8 cellular contexts compared by ENCODE assay signal in genomic region chr1:45585110-45585426, GRCh38. TPM values are rescaled to one million over a fixed set of nuclear protein-coding genes. Genes with fewer than 3 reads are reported as not detected.
A peak's percentile ranks its signal among the peaks of the same experiment; 100 is the strongest.
DNase-seq lines count a peak whose midpoint lies in the region; ATAC-seq and TF ChIP-seq lines count a peak whose summit lies in the region.

No MANE protein-coding gene starts in this region.

- H3K9me3 ChIP-seq in AG04450 (ENCODE audit: control insufficient read depth, insufficient read depth, low read length) (peaks cover 5% of the 10 kb centered on the region; the same call in 1 of the 2 replicates), KOPT-K1 (ENCODE audit: insufficient read depth, low read length, poor library complexity, severe bottlenecking) (no peaks in the 10 kb centered on the region)

- ATAC-seq in naive thymus-derived CD8-positive, alpha-beta T cell, result no peak
- ATAC-seq in HG03135 (IDR thresholded peaks at IDR 0.05; ENCODE audit: unreplicated experiment) (no peak), GM19397 (IDR thresholded peaks at IDR 0.05; ENCODE audit: unreplicated experiment) (no peak)

- H3K36me3 Mint-ChIP-seq in dendritic cell treated with granulocyte-macrophage colony-stimulating factor and Interleukin-4, amounts not matched to agents 40 ng/mL and 50 ng/mL, for 4 days (ENCODE audit: low read depth), result peaks cover 14% of the 10 kb centered on the region
- peaks cover 0 to 2% (median 0%) of the 10 kb centered on the region in 3 donors for H3K36me3 Mint-ChIP-seq in naive thymus-derived CD8-positive, alpha-beta T cell

- H3K9me3 Mint-ChIP-seq in dendritic cell treated with granulocyte-macrophage colony-stimulating factor and Interleukin-4, amounts not matched to agents 40 ng/mL and 50 ng/mL, for 4 days, result no peaks in the 10 kb centered on the region
- H3K9me3 Mint-ChIP-seq in naive thymus-derived CD8-positive, alpha-beta T cell, result no peaks in the 10 kb centered on the region

- CTCF ChIA-PET in AG04450 (lab: Charles Lee), result no interaction called here

- peak overlapping the region; percentile 99 for H3K4me3 ChIP-seq in AG04450 (ENCODE audit: low read depth, low read length)

- H3K4me3 Mint-ChIP-seq in dendritic cell treated with granulocyte-macrophage colony-stimulating factor and Interleukin-4, amounts not matched to agents 40 ng/mL and 50 ng/mL, for 4 days, result peak overlapping the region; percentile 98
- H3K4me3 Mint-ChIP-seq in naive thymus-derived CD8-positive, alpha-beta T cell, result peak overlapping the region; percentile 93 to 100 (median 99)

- H3K27me3 Mint-ChIP-seq in dendritic cell treated with granulocyte-macrophage colony-stimulating factor and Interleukin-4, amounts not matched to agents 40 ng/mL and 50 ng/mL, for 4 days, result no peaks in the 10 kb centered on the region
- no peaks in the 10 kb centered on the region for H3K27me3 Mint-ChIP-seq in naive thymus-derived CD8-positive, alpha-beta T cell

- H3K36me3 ChIP-seq in KOPT-K1 (ENCODE audit: insufficient read depth, low read length), result peaks cover 42% of the 10 kb centered on the region

- POLR2A ChIA-PET in AG04450 (lab: Yijun Ruan, JAX), result interaction anchor here (0.9 to 5.5 kb wide), 6 partner anchors 17 to 103 kb away, joined by 3 to 46 read pairs (median 8); partner anchors contain the start of genes GPBP1L1, PRDX1 and TMEM69
- POLR2A ChIA-PET in naive thymus-derived CD8-positive, alpha-beta T cell (lab: Charles Lee), result interaction anchor here (1.4 to 3.7 kb wide), 7 partner anchors 24 to 809 kb away, joined by 4 to 34 read pairs (median 15); partner anchors contain the start of genes AKR1A1, CCDC163, GPBP1L1 and MMACHC

- H3K27ac ChIP-seq in AG04450 (ENCODE audit: low read depth, low read length) (peak overlapping the region; percentile 57), KOPT-K1 (ENCODE audit: low read depth, low read length, poor library complexity, severe bottlenecking) (peak overlapping the region; percentile 97)

- peak overlapping the region; percentile 99 for H3K27ac Mint-ChIP-seq in dendritic cell treated with granulocyte-macrophage colony-stimulating factor and Interleukin-4, amounts not matched to agents 40 ng/mL and 50 ng/mL, for 4 days
- peak overlapping the region; percentile 94 to 100 (median 99) for H3K27ac Mint-ChIP-seq in naive thymus-derived CD8-positive, alpha-beta T cell

- H3K4me1 Mint-ChIP-seq in dendritic cell treated with granulocyte-macrophage colony-stimulating factor and Interleukin-4, amounts not matched to agents 40 ng/mL and 50 ng/mL, for 4 days (ENCODE audit: low read depth), result peaks cover 32% of the 10 kb centered on the region
- H3K4me1 Mint-ChIP-seq in naive thymus-derived CD8-positive, alpha-beta T cell, result peaks cover 15 to 52% (median 42%) of the 10 kb centered on the region in 4 donors

- no peak for TF ChIP-seq CTCF in AG04450 (IDR thresholded peaks at IDR 0.05; ENCODE audit: low read depth, low read length)

- intact Hi-C loops in dendritic cell treated with granulocyte-macrophage colony-stimulating factor and Interleukin-4, amounts not matched to agents 40 ng/mL and 50 ng/mL, for 4 days (cut with micrococcal nuclease), result loop anchor here (2.0 kb wide), 1 partner anchor 104 kb away; the partner anchor contains the start of gene TMEM69

- DNase-seq in AG04450 (ENCODE audit: low read depth, low spot score) (no peak), H4 (ENCODE audit: low spot score) (no peak), NCI-H2029 treated with DMSO at 0.1 percent for 48 hours (lab: John Stamatoyannopoulos, UW) (no peak)
- DNase-seq in naive thymus-derived CD8-positive, alpha-beta T cell, result no peak

- no peaks in the 10 kb centered on the region for H3K27me3 ChIP-seq in AG04450 (ENCODE audit: control insufficient read depth, insufficient read depth, low read length)

RNA-seq across cellular contexts. Expression of gene NASP, which starts 1.2 kb away (rescaled TPM):
- 61.9 and 74.8 TPM in 2 replicates for polyA plus RNA-seq in AG04450 (2011; rRNA removed)
- polyA minus RNA-seq in AG04450 (2011; rRNA and poly(A)+ RNA removed), result 46.2 and 48.5 TPM in 2 replicates
- 10 to 100 TPM; 72.7 to 73.2 TPM for total RNA-seq in naive thymus-derived CD8-positive, alpha-beta T cell
- polyA plus RNA-seq in naive thymus-derived CD8-positive, alpha-beta T cell, result 10 to 100 TPM; 72.5 to 89.3 (median 84.0) TPM
- 167 and 237 TPM in 2 replicates for total RNA-seq in H4 (2014; rRNA removed; shearing (Covaris generic))

RNA-seq across cellular contexts. Expression of gene AKR1A1, which starts 34.4 kb away (rescaled TPM):
- polyA plus RNA-seq in AG04450 (2011; rRNA removed), result 150 and 175 TPM in 2 replicates
- polyA minus RNA-seq in AG04450 (2011; rRNA and poly(A)+ RNA removed), result 135 and 153 TPM in 2 replicates
- total RNA-seq in naive thymus-derived CD8-positive, alpha-beta T cell, result 10 to 100 TPM; 74.8 to 78.0 TPM
- polyA plus RNA-seq in naive thymus-derived CD8-positive, alpha-beta T cell, result 10 to 100 TPM; 82.8 to 96.3 (median 85.5) TPM
- 195 and 202 TPM in 2 replicates for total RNA-seq in H4 (2014; rRNA removed; shearing (Covaris generic))

RNA-seq across cellular contexts. Expression of gene CCDC17, which starts 38.8 kb away (rescaled TPM):
- polyA plus RNA-seq in AG04450 (2011; rRNA removed), result 0.19 TPM in 2 replicates
- polyA minus RNA-seq in AG04450 (2011; rRNA and poly(A)+ RNA removed), result 1.5 and 1.7 TPM in 2 replicates
- total RNA-seq in naive thymus-derived CD8-positive, alpha-beta T cell, result 1 to 10 TPM; 9.2 to 9.4 TPM
- polyA plus RNA-seq in naive thymus-derived CD8-positive, alpha-beta T cell, result under 1 TPM in 1 of 3 donors, not detected in 2; 0.43 TPM
- 0.27 TPM in 1 of 2 replicates, not detected in the other for total RNA-seq in H4 (2014; rRNA removed; shearing (Covaris generic))
